8 cellular contexts compared by ENCODE assay signal in the genomic region with DNA sequence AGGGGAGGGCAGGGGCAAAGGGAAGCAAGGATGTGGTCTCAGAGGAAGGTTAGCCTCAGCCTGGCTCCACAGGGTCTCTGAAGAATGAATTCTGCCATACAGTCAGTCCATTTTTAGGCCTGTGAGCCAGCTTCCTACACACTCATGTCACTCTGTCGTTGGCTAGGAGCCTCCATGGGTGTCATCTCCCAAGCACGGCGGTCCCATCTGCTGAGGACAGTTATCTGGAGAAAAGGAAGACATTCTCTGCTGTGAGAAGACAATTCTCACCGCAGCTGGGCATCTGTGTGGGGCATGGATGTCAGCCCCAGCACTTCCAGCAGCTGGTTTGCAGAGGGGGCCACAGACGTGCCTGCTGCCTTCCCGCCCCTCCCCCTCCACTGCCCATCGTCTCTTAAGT.
"Had no signal": no experiment of that assay in that cellular context is flagged by ENCODE, and none has a peak within 500 bp of the region (broad histone marks: within the 10 kb centered on the region; RNA-seq: fewer than 3 reads in every experiment).

No MANE protein-coding gene starts in this region.

- H3K27ac ChIP-seq: GM23248 had no signal

- H3K4me1 ChIP-seq: HAP-1 had no signal

- H3K36me3 ChIP-seq: HAP-1 had no signal

- H3K9me3 ChIP-seq: HAP-1 had no signal

- H3K4me3 ChIP-seq: GM23248, GM23338, HAP-1 had no signal

- DNase-seq: GM23248, GOT3, H7, H9, HCEC 1CT, HFFc6 had no signal
